ENCODE assay signal across 1 cellular context in the genomic region with DNA sequence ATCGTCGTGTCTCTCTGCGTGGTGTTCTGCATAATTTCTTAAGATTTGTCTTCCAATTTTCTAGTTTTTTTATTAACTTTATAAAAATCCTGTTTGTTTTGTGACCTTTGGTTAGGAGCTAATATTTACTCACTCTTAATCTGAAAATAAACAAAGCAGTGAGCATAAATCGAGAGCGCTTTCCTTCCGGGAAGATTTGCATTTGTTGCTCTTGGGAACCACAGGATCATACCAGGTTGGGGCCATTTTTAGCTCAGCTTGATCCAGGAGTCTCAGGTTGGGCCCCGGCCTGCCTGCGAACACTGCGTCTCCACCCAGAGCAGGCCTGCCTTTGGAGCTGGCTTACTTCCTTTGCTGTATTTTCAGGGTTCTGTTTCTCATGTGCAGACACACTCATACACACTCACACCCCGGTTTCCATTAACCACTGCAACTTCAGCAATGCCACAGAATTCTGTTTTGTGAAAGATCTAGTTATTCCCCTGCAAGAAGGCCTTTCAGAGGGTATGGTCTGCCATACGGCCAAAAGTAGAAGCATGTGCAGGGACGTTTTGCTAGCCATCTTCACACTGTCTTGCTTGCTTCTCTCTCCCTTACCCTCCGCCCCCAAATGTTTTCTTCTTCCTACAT.
TF ChIP-seq lines count a peak whose summit lies in the region.

No MANE protein-coding gene starts in this region.

TF ChIP-seq in GM23338, 12 proteins besides CTCF, POLR2A, EP300 and RAD21:
- TF ChIP-seq, protein P1, sequence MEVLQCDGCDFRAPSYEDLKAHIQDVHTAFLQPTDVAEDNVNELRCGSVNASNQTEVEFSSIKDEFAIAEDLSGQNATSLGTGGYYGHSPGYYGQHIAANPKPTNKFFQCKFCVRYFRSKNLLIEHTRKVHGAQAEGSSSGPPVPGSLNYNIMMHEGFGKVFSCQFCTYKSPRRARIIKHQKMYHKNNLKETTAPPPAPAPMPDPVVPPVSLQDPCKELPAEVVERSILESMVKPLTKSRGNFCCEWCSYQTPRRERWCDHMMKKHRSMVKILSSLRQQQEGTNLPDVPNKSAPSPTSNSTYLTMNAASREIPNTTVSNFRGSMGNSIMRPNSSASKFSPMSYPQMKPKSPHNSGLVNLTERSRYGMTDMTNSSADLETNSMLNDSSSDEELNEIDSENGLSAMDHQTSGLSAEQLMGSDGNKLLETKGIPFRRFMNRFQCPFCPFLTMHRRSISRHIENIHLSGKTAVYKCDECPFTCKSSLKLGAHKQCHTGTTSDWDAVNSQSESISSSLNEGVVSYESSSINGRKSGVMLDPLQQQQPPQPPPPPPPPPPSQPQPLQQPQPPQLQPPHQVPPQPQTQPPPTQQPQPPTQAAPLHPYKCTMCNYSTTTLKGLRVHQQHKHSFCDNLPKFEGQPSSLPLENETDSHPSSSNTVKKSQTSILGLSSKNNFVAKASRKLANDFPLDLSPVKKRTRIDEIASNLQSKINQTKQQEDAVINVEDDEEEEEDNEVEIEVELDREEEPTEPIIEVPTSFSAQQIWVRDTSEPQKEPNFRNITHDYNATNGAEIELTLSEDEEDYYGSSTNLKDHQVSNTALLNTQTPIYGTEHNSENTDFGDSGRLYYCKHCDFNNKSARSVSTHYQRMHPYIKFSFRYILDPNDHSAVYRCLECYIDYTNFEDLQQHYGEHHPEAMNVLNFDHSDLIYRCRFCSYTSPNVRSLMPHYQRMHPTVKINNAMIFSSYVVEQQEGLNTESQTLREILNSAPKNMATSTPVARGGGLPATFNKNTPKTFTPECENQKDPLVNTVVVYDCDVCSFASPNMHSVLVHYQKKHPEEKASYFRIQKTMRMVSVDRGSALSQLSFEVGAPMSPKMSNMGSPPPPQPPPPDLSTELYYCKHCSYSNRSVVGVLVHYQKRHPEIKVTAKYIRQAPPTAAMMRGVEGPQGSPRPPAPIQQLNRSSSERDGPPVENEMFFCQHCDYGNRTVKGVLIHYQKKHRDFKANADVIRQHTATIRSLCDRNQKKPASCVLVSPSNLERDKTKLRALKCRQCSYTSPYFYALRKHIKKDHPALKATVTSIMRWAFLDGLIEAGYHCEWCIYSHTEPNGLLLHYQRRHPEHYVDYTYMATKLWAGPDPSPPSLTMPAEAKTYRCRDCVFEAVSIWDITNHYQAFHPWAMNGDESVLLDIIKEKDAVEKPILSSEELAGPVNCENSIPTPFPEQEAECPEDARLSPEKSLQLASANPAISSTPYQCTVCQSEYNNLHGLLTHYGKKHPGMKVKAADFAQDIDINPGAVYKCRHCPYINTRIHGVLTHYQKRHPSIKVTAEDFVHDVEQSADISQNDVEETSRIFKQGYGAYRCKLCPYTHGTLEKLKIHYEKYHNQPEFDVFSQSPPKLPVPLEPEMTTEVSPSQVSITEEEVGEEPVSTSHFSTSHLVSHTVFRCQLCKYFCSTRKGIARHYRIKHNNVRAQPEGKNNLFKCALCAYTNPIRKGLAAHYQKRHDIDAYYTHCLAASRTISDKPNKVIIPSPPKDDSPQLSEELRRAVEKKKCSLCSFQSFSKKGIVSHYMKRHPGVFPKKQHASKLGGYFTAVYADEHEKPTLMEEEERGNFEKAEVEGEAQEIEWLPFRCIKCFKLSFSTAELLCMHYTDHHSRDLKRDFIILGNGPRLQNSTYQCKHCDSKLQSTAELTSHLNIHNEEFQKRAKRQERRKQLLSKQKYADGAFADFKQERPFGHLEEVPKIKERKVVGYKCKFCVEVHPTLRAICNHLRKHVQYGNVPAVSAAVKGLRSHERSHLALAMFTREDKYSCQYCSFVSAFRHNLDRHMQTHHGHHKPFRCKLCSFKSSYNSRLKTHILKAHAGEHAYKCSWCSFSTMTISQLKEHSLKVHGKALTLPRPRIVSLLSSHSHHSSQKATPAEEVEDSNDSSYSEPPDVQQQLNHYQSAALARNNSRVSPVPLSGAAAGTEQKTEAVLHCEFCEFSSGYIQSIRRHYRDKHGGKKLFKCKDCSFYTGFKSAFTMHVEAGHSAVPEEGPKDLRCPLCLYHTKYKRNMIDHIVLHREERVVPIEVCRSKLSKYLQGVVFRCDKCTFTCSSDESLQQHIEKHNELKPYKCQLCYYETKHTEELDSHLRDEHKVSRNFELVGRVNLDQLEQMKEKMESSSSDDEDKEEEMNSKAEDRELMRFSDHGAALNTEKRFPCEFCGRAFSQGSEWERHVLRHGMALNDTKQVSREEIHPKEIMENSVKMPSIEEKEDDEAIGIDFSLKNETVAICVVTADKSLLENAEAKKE (CRISPR knock-in tag; IDR thresholded peaks at IDR 0.05) = no peak
- TF ChIP-seq JUNB (IDR thresholded peaks at IDR 0.05; ENCODE audit: unreplicated experiment) = no peak
- TF ChIP-seq, protein P2, sequence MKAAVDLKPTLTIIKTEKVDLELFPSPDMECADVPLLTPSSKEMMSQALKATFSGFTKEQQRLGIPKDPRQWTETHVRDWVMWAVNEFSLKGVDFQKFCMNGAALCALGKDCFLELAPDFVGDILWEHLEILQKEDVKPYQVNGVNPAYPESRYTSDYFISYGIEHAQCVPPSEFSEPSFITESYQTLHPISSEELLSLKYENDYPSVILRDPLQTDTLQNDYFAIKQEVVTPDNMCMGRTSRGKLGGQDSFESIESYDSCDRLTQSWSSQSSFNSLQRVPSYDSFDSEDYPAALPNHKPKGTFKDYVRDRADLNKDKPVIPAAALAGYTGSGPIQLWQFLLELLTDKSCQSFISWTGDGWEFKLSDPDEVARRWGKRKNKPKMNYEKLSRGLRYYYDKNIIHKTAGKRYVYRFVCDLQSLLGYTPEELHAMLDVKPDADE (IDR thresholded peaks at IDR 0.05) = no peak
- TF ChIP-seq ZNF114 (CRISPR knock-in tag; IDR thresholded peaks at IDR 0.05) = no peak
- TF ChIP-seq EZH2 (IDR thresholded peaks at IDR 0.05; ENCODE audit: low read depth, unreplicated experiment) = no peak
- no peak for TF ChIP-seq POLR2AphosphoS5 (IDR thresholded peaks at IDR 0.05; ENCODE audit: low read depth)
- TF ChIP-seq NANOG (IDR thresholded peaks at IDR 0.05; ENCODE audit: borderline replicate concordance) = no peak
- TF ChIP-seq STAT1 (IDR thresholded peaks at IDR 0.05; ENCODE audit: unreplicated experiment) = no peak
- no peak for TF ChIP-seq ZNF331 (CRISPR knock-in tag; IDR thresholded peaks at IDR 0.05; ENCODE audit: low read depth)
- no peak for TF ChIP-seq CREB1 (CRISPR knock-in tag; IDR thresholded peaks at IDR 0.05; ENCODE audit: low read depth)
- TF ChIP-seq, protein P3, sequence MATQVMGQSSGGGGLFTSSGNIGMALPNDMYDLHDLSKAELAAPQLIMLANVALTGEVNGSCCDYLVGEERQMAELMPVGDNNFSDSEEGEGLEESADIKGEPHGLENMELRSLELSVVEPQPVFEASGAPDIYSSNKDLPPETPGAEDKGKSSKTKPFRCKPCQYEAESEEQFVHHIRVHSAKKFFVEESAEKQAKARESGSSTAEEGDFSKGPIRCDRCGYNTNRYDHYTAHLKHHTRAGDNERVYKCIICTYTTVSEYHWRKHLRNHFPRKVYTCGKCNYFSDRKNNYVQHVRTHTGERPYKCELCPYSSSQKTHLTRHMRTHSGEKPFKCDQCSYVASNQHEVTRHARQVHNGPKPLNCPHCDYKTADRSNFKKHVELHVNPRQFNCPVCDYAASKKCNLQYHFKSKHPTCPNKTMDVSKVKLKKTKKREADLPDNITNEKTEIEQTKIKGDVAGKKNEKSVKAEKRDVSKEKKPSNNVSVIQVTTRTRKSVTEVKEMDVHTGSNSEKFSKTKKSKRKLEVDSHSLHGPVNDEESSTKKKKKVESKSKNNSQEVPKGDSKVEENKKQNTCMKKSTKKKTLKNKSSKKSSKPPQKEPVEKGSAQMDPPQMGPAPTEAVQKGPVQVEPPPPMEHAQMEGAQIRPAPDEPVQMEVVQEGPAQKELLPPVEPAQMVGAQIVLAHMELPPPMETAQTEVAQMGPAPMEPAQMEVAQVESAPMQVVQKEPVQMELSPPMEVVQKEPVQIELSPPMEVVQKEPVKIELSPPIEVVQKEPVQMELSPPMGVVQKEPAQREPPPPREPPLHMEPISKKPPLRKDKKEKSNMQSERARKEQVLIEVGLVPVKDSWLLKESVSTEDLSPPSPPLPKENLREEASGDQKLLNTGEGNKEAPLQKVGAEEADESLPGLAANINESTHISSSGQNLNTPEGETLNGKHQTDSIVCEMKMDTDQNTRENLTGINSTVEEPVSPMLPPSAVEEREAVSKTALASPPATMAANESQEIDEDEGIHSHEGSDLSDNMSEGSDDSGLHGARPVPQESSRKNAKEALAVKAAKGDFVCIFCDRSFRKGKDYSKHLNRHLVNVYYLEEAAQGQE (IDR thresholded peaks at IDR 0.05; ENCODE audit: unreplicated experiment) = no peak
- TF ChIP-seq EZH2phosphoT487 (IDR thresholded peaks at IDR 0.05; ENCODE audit: unreplicated experiment) = no peak
TF ChIP-seq in GM23338: peak in this region for 0.
